ENCODE assay signal across 24 cellular contexts in the genomic region with DNA sequence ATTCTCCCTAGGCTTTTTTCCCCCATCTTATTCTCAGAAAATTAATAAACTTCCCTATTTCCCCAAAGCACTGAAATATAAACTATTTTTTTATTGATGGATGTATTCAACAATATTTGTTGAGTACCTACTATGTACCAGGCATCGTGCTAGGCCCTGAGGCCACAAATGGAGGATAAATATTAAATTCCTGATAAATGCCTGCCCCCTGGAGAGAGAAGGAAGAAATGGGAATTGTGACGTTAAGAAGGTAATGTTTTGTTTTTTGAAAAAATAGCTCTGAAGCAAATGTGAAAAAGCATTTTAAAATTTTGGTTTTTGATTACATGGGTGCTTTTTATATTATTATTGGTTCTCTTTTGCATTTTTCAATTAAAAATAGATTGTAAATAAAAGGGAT.
DNase-seq lines count a peak whose midpoint lies in the region; ATAC-seq and TF ChIP-seq lines count a peak whose summit lies in the region.
"Had no signal": no experiment of that assay in that cellular context is flagged by ENCODE, and none has a peak within 500 bp of the region (broad histone marks: within the 10 kb centered on the region; RNA-seq: fewer than 3 reads in every experiment).

No MANE protein-coding gene starts in this region.

- H2BK5ac ChIP-seq in trophoblast cell (ENCODE audit: low read depth, low read length, poor library complexity), result no peak overlapping the region

- H4K8ac ChIP-seq in trophoblast cell (ENCODE audit: low read depth, low read length), result no peak overlapping the region

- H4K91ac ChIP-seq in trophoblast cell (ENCODE audit: low read depth, low read length), result no peak overlapping the region

- H3K14ac ChIP-seq in trophoblast cell (ENCODE audit: low read length), result no peak overlapping the region

- H3K4ac ChIP-seq in trophoblast cell (ENCODE audit: low read depth, low read length), result no peak overlapping the region

- H3K4me1 ChIP-seq in left ventricle myocardium inferior (peaks cover under 1% of the 10 kb centered on the region), right atrium auricular region (no peaks in the 10 kb centered on the region), RWPE2 (ENCODE audit: insufficient read depth, poor library complexity, severe bottlenecking) (no peaks in the 10 kb centered on the region), trophoblast cell (ENCODE audit: control insufficient read depth in 1 of 2, insufficient read depth in 2 of 2, low read length in 2 of 2) (peaks cover 0 to 1% of the 10 kb centered on the region in 2 experiments)
- H3K4me1 ChIP-seq: HAP-1 had no signal

- H3K79me1 ChIP-seq in trophoblast cell (ENCODE audit: low read length), result no peaks in the 10 kb centered on the region

- no peaks in the 10 kb centered on the region for H3K79me2 ChIP-seq in trophoblast cell (ENCODE audit: control insufficient read depth, insufficient read depth, low read length, poor library complexity)

- H3K36me3 ChIP-seq in left ventricle myocardium inferior (no peaks in the 10 kb centered on the region), right atrium auricular region (no peaks in the 10 kb centered on the region), RWPE2 (ENCODE audit: low read depth) (no peaks in the 10 kb centered on the region), trophoblast cell (ENCODE audit: control insufficient read depth in 1 of 2, insufficient read depth in 2 of 2, low read length in 2 of 2) (no peaks in the 10 kb centered on the region)
- H3K36me3 ChIP-seq: HAP-1, MG63 had no signal

- H3K9me3 ChIP-seq in left ventricle myocardium inferior (replicated peaks), result no peaks in the 10 kb centered on the region
- no peaks in the 10 kb centered on the region for H3K9me3 ChIP-seq in right atrium auricular region
- no peaks in the 10 kb centered on the region for H3K9me3 ChIP-seq in RWPE2 (ENCODE audit: severe bottlenecking)
- H3K9me3 ChIP-seq in trophoblast cell (ENCODE audit: insufficient read depth, low read depth, low read length), result no peaks in the 10 kb centered on the region
- H3K9me3 ChIP-seq: HAP-1, MG63 had no signal

- peak; percentile 9 for TF ChIP-seq CTCF in left ventricle myocardium inferior (IDR thresholded peaks at IDR 0.05; ENCODE audit: borderline replicate concordance)
- TF ChIP-seq CTCF in right atrium auricular region (IDR thresholded peaks at IDR 0.05), result no peak
- peak; percentile 29 for TF ChIP-seq CTCF in RWPE2 (IDR thresholded peaks at IDR 0.05; ENCODE audit: poor library complexity, severe bottlenecking)
- TF ChIP-seq CTCF in fibroblast of the aortic adventitia (IDR thresholded peaks at IDR 0.05; ENCODE audit: insufficient read depth, low read length), result peak; percentile 9
- TF ChIP-seq CTCF in GM10266 (IDR thresholded peaks at IDR 0.05; ENCODE audit: control insufficient read depth, insufficient read depth, low read depth, missing control alignments), result no peak

- intact Hi-C loops in left ventricle myocardium inferior (cut with micrococcal nuclease), result no loop called here

- H4K12ac ChIP-seq in trophoblast cell (ENCODE audit: low read depth, low read length), result no peak overlapping the region

- no peak overlapping the region for H3K18ac ChIP-seq in trophoblast cell (ENCODE audit: low read length)

- H2AK5ac ChIP-seq in trophoblast cell (ENCODE audit: low read length), result no peak overlapping the region

- no peak overlapping the region for H3K4me2 ChIP-seq in trophoblast cell (ENCODE audit: low read length)
- H3K4me2 ChIP-seq: GM23338 had no signal

- no peak overlapping the region for H2BK12ac ChIP-seq in trophoblast cell (ENCODE audit: low read length)

- no peak overlapping the region for H2BK120ac ChIP-seq in trophoblast cell (ENCODE audit: insufficient read depth, low read length, poor library complexity)

- ATAC-seq in RWPE2 (ENCODE audit: low read depth) (no peak), GM19035 (IDR thresholded peaks at IDR 0.05; ENCODE audit: unreplicated experiment) (no peak), HG03460 (IDR thresholded peaks at IDR 0.05; ENCODE audit: unreplicated experiment) (no peak)
- ATAC-seq: GM12878, GM23338 had no signal

- H3K27ac ChIP-seq in left ventricle myocardium inferior (replicated peaks) (no peak overlapping the region), right atrium auricular region (no peak overlapping the region), RWPE2 (ENCODE audit: poor library complexity, severe bottlenecking) (no peak overlapping the region), trophoblast cell (ENCODE audit: low read depth, low read length) (no peak overlapping the region)
- H3K27ac ChIP-seq: RWPE1 had no signal

- H3K9ac ChIP-seq in trophoblast cell (ENCODE audit: low read length), result no peak overlapping the region

- DNase-seq in left ventricle myocardium inferior (no peak), right atrium auricular region (ENCODE audit: low spot score) (no peak), RWPE2 (ENCODE audit: low spot score) (no peak), fibroblast of the aortic adventitia (ENCODE audit: low read depth) (no peak), trophoblast cell (no peak), GM10266 (ENCODE audit: extremely low spot score) (no peak)
- DNase-seq: 8988T, DMS79, Kasumi-1, MG63, NCI-H1048, NCI-H1436, NCI-H1930, NCI-H2227 treated with DMSO at 0.1 percent for 48 hours, NCI-H510A treated with DMSO at 0.1 percent for 48 hours, NCI-H748 treated with DMSO at 0.1 percent for 48 hours, SIG-M5, T-helper 1 cell had no signal

- 100% methylated on average over 1 of the region's 2 CpGs for WGBS in trophoblast cell (ENCODE audit: extremely low coverage, insufficient coverage, insufficient read length)

- H3K4me3 ChIP-seq in left ventricle myocardium inferior (no peak overlapping the region), right atrium auricular region (no peak overlapping the region), RWPE2 (ENCODE audit: severe bottlenecking) (no peak overlapping the region), fibroblast of the aortic adventitia (ENCODE audit: low read depth, low read length) (no peak overlapping the region), trophoblast cell (ENCODE audit: low read depth, low read length) (no peak overlapping the region)
- H3K4me3 ChIP-seq: GM12878, GM23338, HAP-1, MG63 had no signal

- H3K27me3 ChIP-seq in left ventricle myocardium inferior (ENCODE audit: low read depth) (no peaks in the 10 kb centered on the region), right atrium auricular region (no peaks in the 10 kb centered on the region), RWPE2 (ENCODE audit: insufficient read depth, poor library complexity, severe bottlenecking) (no peaks in the 10 kb centered on the region), trophoblast cell (ENCODE audit: insufficient read depth, low read length) (no peaks in the 10 kb centered on the region)
- H3K27me3 ChIP-seq: MG63 had no signal

- H2AFZ ChIP-seq in trophoblast cell (ENCODE audit: insufficient read depth, low read length, poor library complexity), result no peak overlapping the region
- H2AFZ ChIP-seq: GM23338 had no signal

- no peak overlapping the region for H3K23ac ChIP-seq in trophoblast cell (ENCODE audit: low read length)

Comparison
In these comparisons a context has a peak if more than half of its experiments do, and no peak if none do; other contexts are left out.
1. CTCF ChIP-seq: peak in left ventricle myocardium inferior (single experiment), RWPE2 (single experiment) and fibroblast of the aortic adventitia (single experiment); none in right atrium auricular region (0 of 2) and GM10266 (single experiment).